ENCODE assay signal across 1 cellular context in genomic region chr2:9690716-9691498, GRCh38.
TF ChIP-seq lines count a peak whose summit lies in the region.

No MANE protein-coding gene starts in this region.

TF ChIP-seq in K562, 482 proteins besides CTCF, POLR2A, EP300 and RAD21 (continued from another document):
- TF ChIP-seq GMEB1 (CRISPR knock-in tag; IDR thresholded peaks at IDR 0.05) (no peak), KDM1A (IDR thresholded peaks at IDR 0.05) (peak; percentile 34 to 49; a peak in 2 of 4 replicates), POLR2AphosphoS2 (IDR thresholded peaks at IDR 0.05; ENCODE audit: low read length) (no peak), ZFP36 (IDR thresholded peaks at IDR 0.05; ENCODE audit: low read depth, low read length, partially characterized antibody) (no peak), BCOR (IDR thresholded peaks at IDR 0.05) (peak; percentile 69), POLR3A (IDR thresholded peaks at IDR 0.05; ENCODE audit: borderline replicate concordance, extremely low read depth, insufficient read depth, insufficient read length) (no peak), CLOCK (CRISPR knock-in tag; IDR thresholded peaks at IDR 0.05; ENCODE audit: borderline replicate concordance) (no peak), TFAP4 (CRISPR knock-in tag; IDR thresholded peaks at IDR 0.05; ENCODE audit: borderline replicate concordance) (no peak), ZNF121 (CRISPR knock-in tag; conservative IDR thresholded peaks at IDR 0.05) (0 out of 2 replicates have a peak, but pooled peaks have one; percentile 3), ZNF449 (CRISPR knock-in tag; IDR thresholded peaks at IDR 0.05) (no peak), ZNF644 (tag; IDR thresholded peaks at IDR 0.05; ENCODE audit: low read depth) (no peak), CEBPB (tag; IDR thresholded peaks at IDR 0.05) (0 out of 2 replicates have a peak, but pooled peaks have one; percentile 8), RBM25 (IDR thresholded peaks at IDR 0.05; ENCODE audit: low read depth, low read length, severe bottlenecking) (peak; percentile 86), RCOR1 (IDR thresholded peaks at IDR 0.05; ENCODE audit: borderline replicate concordance in 1 of 2, low read depth in 2 of 2, low read length in 2 of 2) (0 out of 4 replicates have a peak, but pooled peaks of 1 of the 2 experiments have one; percentile 24), CHD4 (IDR thresholded peaks at IDR 0.05; ENCODE audit: insufficient read depth, insufficient replicate concordance, low read depth, low read length, poor library complexity, severe bottlenecking) (peak; percentile 70), PTBP1 (IDR thresholded peaks at IDR 0.05; ENCODE audit: low read depth, low read length) (no peak), ILK (tag; IDR thresholded peaks at IDR 0.05; ENCODE audit: borderline replicate concordance, low read depth) (no peak), ADNP (tag; IDR thresholded peaks at IDR 0.05) (peak; percentile 67), RBM15 (IDR thresholded peaks at IDR 0.05; ENCODE audit: insufficient read depth, low read length) (no peak), GATA2 (CRISPR knock-in tag; IDR thresholded peaks at IDR 0.05) (no peak), ZBTB33 (CRISPR knock-in tag; IDR thresholded peaks at IDR 0.05) (peak; percentile 75), SMC3 (conservative IDR thresholded peaks at IDR 0.05; ENCODE audit: insufficient read depth, low read depth, low read length) (0 out of 2 replicates have a peak, but pooled peaks have one; percentile 15), GABPA (tag; conservative IDR thresholded peaks at IDR 0.05; ENCODE audit: low read depth) (no peak)
